Comparison of ENCODE assay signal across 10 cellular contexts in the genomic region with DNA sequence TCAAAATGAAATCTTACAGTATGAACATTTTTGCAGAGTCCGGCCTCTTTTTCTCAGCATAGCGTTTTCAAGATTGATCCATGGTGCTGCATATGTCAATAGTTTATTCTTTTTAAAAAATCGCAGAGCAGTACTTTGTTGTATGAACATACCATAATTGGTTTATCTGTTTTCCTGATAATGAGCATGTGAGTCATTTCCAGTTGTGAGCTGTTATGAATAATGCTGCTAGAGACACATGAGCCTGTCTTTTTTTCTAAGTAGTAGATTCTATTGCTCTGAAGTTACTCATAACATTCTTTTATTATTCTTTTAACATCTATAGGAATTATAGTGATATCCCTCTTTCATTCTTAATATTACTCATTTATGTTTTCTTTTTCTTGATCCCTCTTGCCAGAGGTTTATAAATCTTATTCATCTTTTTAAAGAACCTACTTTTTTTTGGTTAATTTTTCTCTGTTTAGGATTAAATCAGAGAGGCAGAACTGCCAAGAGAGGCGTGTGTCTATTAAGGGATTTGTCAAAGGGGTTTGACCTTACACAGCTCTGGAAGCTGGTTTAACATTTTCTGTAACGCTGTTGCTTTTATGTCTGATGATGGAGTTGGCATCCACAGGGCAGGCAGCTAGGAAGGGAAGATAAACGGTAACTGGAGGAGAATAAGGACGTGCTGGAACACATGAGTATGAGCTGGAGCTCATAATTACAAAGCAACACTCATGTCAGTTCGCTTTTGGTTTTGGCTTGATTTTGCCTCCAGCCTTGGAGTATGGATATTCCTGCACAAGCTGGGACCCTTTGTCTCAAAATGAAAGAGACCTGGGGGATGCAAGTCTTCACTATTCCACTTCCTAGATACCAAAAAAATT. TPM values are rescaled to one million over a fixed set of nuclear protein-coding genes. Genes with fewer than 3 reads are reported as not detected.
A peak's percentile ranks its signal among the peaks of the same experiment; 100 is the strongest.
DNase-seq lines count a peak whose midpoint lies in the region; ATAC-seq and TF ChIP-seq lines count a peak whose summit lies in the region.
"Had no signal": no experiment of that assay in that cellular context is flagged by ENCODE, and none has a peak within 500 bp of the region (broad histone marks: within the 10 kb centered on the region; RNA-seq: fewer than 3 reads in every experiment).

No MANE protein-coding gene starts in this region.

- no peaks in the 10 kb centered on the region for H3K27me3 Mint-ChIP-seq in activated naive CD8-positive, alpha-beta T cell treated with anti-CD3 and anti-CD28 coated beads, Interleukin-2, amount 50 U/mL, for 24 hours
- no peaks in the 10 kb centered on the region for H3K27me3 Mint-ChIP-seq in glutamatergic neuron (ENCODE audit: unreplicated experiment)

- H3K27ac ChIP-seq in left ventricle myocardium inferior (replicated peaks) (peak overlapping the region; percentile 81), thoracic aorta (peak overlapping the region in 1 of 2 donors; percentile 45)

- H3K4me3 ChIP-seq in left ventricle myocardium inferior (peak overlapping the region; percentile 15), thoracic aorta (peak overlapping the region; percentile 38)

- H3K36me3 ChIP-seq in left ventricle myocardium inferior, result no peaks in the 10 kb centered on the region
- no peaks in the 10 kb centered on the region for H3K36me3 ChIP-seq in thoracic aorta

- H3K9me3 Mint-ChIP-seq in activated naive CD8-positive, alpha-beta T cell treated with anti-CD3 and anti-CD28 coated beads, Interleukin-2, amount 50 U/mL, for 24 hours, result no peaks in the 10 kb centered on the region
- H3K9me3 Mint-ChIP-seq in glutamatergic neuron (ENCODE audit: unreplicated experiment), result no peaks in the 10 kb centered on the region

- peak overlapping the region; percentile 16 for H3K4me3 Mint-ChIP-seq in activated naive CD8-positive, alpha-beta T cell treated with anti-CD3 and anti-CD28 coated beads, Interleukin-2, amount 50 U/mL, for 24 hours
- H3K4me3 Mint-ChIP-seq in glutamatergic neuron (ENCODE audit: unreplicated experiment), result no peak overlapping the region

- ATAC-seq in Right ventricle myocardium inferior (peak; percentile 86), thoracic aorta (ENCODE audit: insufficient number of reproducible peaks, low FRiP score, low read depth) (no peak)
- peak; percentile 81 for ATAC-seq in activated naive CD8-positive, alpha-beta T cell treated with anti-CD3 and anti-CD28 coated beads, Interleukin-2, amount 50 U/mL, for 24 hours

- H3K27ac Mint-ChIP-seq in activated naive CD8-positive, alpha-beta T cell treated with anti-CD3 and anti-CD28 coated beads, Interleukin-2, amount 50 U/mL, for 24 hours, result peak overlapping the region; percentile 73
- no peak overlapping the region for H3K27ac Mint-ChIP-seq in glutamatergic neuron (ENCODE audit: unreplicated experiment)

- intact Hi-C loops in Right ventricle myocardium inferior (cut with DNase I), result no loop called here
- intact Hi-C loops in cardiac septum (cut with DNase I), result no loop called here
- intact Hi-C loops in left ventricle myocardium inferior (cut with micrococcal nuclease), result no loop called here

- TF ChIP-seq CTCF in left ventricle myocardium inferior (IDR thresholded peaks at IDR 0.05; ENCODE audit: borderline replicate concordance), result no peak
- no peak for TF ChIP-seq CTCF in thoracic aorta (IDR thresholded peaks at IDR 0.05)
- no peak for TF ChIP-seq CTCF in glutamatergic neuron (IDR thresholded peaks at IDR 0.05; ENCODE audit: partially characterized antibody, unreplicated experiment)

- no peaks in the 10 kb centered on the region for H3K27me3 ChIP-seq in left ventricle myocardium inferior (ENCODE audit: low read depth)
- H3K27me3 ChIP-seq in thoracic aorta (replicated peaks; ENCODE audit: insufficient read depth), result no peaks in the 10 kb centered on the region

- no peak for DNase-seq in Right ventricle myocardium inferior (ENCODE audit: missing footprints)
- no peak for DNase-seq in cardiac septum (ENCODE audit: low spot score)
- no peak for DNase-seq in activated naive CD8-positive, alpha-beta T cell treated with anti-CD3 and anti-CD28 coated beads, Interleukin-2, amount 50 U/mL, for 24 hours
- no peak for DNase-seq in left ventricle myocardium inferior
- DNase-seq in thoracic aorta (ENCODE audit: low spot score), result no peak
- DNase-seq in MV-4-11 (lab: John Stamatoyannopoulos, UW), result no peak
- DNase-seq in glutamatergic neuron, result no peak
- no peak for DNase-seq in ureter (ENCODE audit: low spot score)
- DNase-seq: activated CD4-positive, alpha-beta T cell treated with anti-CD3 and anti-CD28 coated beads, Interleukin-2, amount 50 U/mL, for 1 hour; COR-L47 had no signal

- H3K4me1 ChIP-seq in left ventricle myocardium inferior (peaks cover 78% of the 10 kb centered on the region), thoracic aorta (ENCODE audit: control insufficient read depth in 1 of 2, low read depth in 2 of 2) (peaks cover 21 to 26% of the 10 kb centered on the region in 2 donors)

- H3K36me3 Mint-ChIP-seq in activated naive CD8-positive, alpha-beta T cell treated with anti-CD3 and anti-CD28 coated beads, Interleukin-2, amount 50 U/mL, for 24 hours (ENCODE audit: low read depth), result peaks cover 16% of the 10 kb centered on the region
- no peaks in the 10 kb centered on the region for H3K36me3 Mint-ChIP-seq in glutamatergic neuron (ENCODE audit: unreplicated experiment)

- H3K9me3 ChIP-seq in left ventricle myocardium inferior (replicated peaks) (no peaks in the 10 kb centered on the region), thoracic aorta (no peaks in the 10 kb centered on the region)

- peaks cover 74% of the 10 kb centered on the region for H3K4me1 Mint-ChIP-seq in activated naive CD8-positive, alpha-beta T cell treated with anti-CD3 and anti-CD28 coated beads, Interleukin-2, amount 50 U/mL, for 24 hours
- no peaks in the 10 kb centered on the region for H3K4me1 Mint-ChIP-seq in glutamatergic neuron (ENCODE audit: low read depth, unreplicated experiment)

RNA-seq across cellular contexts. Expression of a gene that starts 47.5 kb away (rescaled TPM):
- 92.3 TPM for total RNA-seq in Right ventricle myocardium inferior
- 75.3 TPM for total RNA-seq in cardiac septum
- 98.7 TPM for total RNA-seq in left ventricle myocardium inferior
- 10 to 100 TPM; 43.9 to 95.3 TPM for total RNA-seq in thoracic aorta
- 58.8 TPM for total RNA-seq in glutamatergic neuron (ENCODE audit: unreplicated experiment)
- total RNA-seq in ureter, result 56.3 TPM
